ENCODE assay signal across 21 cellular contexts in the genomic region with DNA sequence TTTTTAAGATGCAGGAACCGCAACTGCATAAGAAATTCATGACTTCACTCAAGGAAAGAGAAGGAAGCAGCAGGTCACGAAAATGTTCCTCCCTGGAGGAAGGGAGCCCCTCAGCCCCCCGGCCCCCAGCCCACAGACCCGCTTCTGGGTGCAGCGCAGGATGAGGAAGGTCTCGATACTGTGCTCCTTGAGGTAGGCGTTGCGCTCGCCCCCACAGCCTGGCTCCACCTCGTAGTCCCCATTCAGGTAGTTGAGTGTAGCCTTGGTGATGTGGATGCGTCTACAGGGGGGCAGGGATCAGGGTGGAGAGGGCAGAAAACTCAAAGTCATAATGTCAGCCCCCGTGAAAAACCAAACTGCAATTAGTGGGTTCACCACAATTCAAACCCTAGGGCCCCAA.
A peak's percentile ranks its signal among the peaks of the same experiment; 100 is the strongest.
DNase-seq lines count a peak whose midpoint lies in the region; ATAC-seq and TF ChIP-seq lines count a peak whose summit lies in the region.
"Had no signal": no experiment of that assay in that cellular context is flagged by ENCODE, and none has a peak within 500 bp of the region (broad histone marks: within the 10 kb centered on the region; RNA-seq: fewer than 3 reads in every experiment).

No MANE protein-coding gene starts in this region.

- H3K9me3 Mint-ChIP-seq in chondrocyte (ENCODE audit: low read depth) (no peaks in the 10 kb centered on the region), nephron progenitor cell (no peaks in the 10 kb centered on the region)
- H3K9me3 Mint-ChIP-seq: CD4-positive, CD25-positive, alpha-beta regulatory T cell; CD8-positive, alpha-beta T cell had no signal

- peaks cover 100% of the 10 kb centered on the region for H3K4me1 ChIP-seq in BLaER1

- no peak overlapping the region for H3K27ac ChIP-seq in BLaER1
- H3K27ac ChIP-seq: 22Rv1, GM23248 had no signal

- intact Hi-C loops in Right ventricle myocardium inferior (cut with DNase I): no loop called here
- intact Hi-C loops in left ventricle myocardium superior (cut with micrococcal nuclease): no loop called here
- intact Hi-C loops in head of caudate nucleus (cut with DNase I): loop anchor here (5.0 kb wide), 1 partner anchor 230 kb away; no protein-coding TSS in a partner anchor

- H3K36me3 Mint-ChIP-seq in chondrocyte (ENCODE audit: low read depth) (peaks cover 1% of the 10 kb centered on the region), nephron progenitor cell (ENCODE audit: low read depth) (no peaks in the 10 kb centered on the region)
- H3K36me3 Mint-ChIP-seq: CD4-positive, CD25-positive, alpha-beta regulatory T cell; CD8-positive, alpha-beta T cell had no signal

- ATAC-seq in Right ventricle myocardium inferior (no peak), left ventricle myocardium superior (no peak), HG02759 (IDR thresholded peaks at IDR 0.05; ENCODE audit: unreplicated experiment) (no peak)
- ATAC-seq: CD8-positive, alpha-beta T cell; GM12878 had no signal

- H3K4me2 ChIP-seq in BLaER1: peak overlapping the region; percentile 90

- H3K4me1 Mint-ChIP-seq in chondrocyte (ENCODE audit: low read depth) (peaks cover 16% of the 10 kb centered on the region), nephron progenitor cell (peaks cover 25% of the 10 kb centered on the region)
- H3K4me1 Mint-ChIP-seq: B cell had no signal

- DNase-seq in Right ventricle myocardium inferior (ENCODE audit: missing footprints): peak; percentile 63
- DNase-seq in left ventricle myocardium superior: no peak
- DNase-seq in chondrocyte (ENCODE audit: low spot score): peak; percentile 70
- peak in 23 of 42 donors; percentile 49 to 82 (median 57) for DNase-seq in head of caudate nucleus
- no peak for DNase-seq in HT-29 (ENCODE audit: low spot score)
- no peak for DNase-seq in nephron progenitor cell
- DNase-seq: C1 segment of cervical spinal cord; CD4-positive, CD25-positive, alpha-beta regulatory T cell; CD8-positive, alpha-beta T cell; DMS 273 treated with DMSO at 0.1 percent for 48 hours; DMS79; EL; GDM1; GM23248; H7; HCEC 1CT had no signal

- no peak for TF ChIP-seq CTCF in chondrocyte (IDR thresholded peaks at IDR 0.05)
- no peak for TF ChIP-seq CTCF in nephron progenitor cell (IDR thresholded peaks at IDR 0.05)

- H4K20me1 ChIP-seq in BLaER1: peaks cover 17% of the 10 kb centered on the region

- H3K27ac Mint-ChIP-seq in chondrocyte (ENCODE audit: unreplicated experiment) (no peak overlapping the region), nephron progenitor cell (no peak overlapping the region)
- H3K27ac Mint-ChIP-seq: B cell; CD4-positive, CD25-positive, alpha-beta regulatory T cell; CD8-positive, alpha-beta T cell had no signal

- H3K36me3 ChIP-seq in BLaER1: no peaks in the 10 kb centered on the region

- H3K4me3 ChIP-seq in BLaER1: no peak overlapping the region
- H3K4me3 ChIP-seq: GM12878, GM23248 had no signal

- H3K27me3 ChIP-seq in BLaER1: peaks cover 6% of the 10 kb centered on the region; the same call in 1 of the 2 replicates

- no peaks in the 10 kb centered on the region for H3K9me3 ChIP-seq in BLaER1

- no peak overlapping the region for H3K9ac ChIP-seq in BLaER1
- H3K9ac ChIP-seq: GM23248 had no signal

- peaks cover 25% of the 10 kb centered on the region for H3K27me3 Mint-ChIP-seq in chondrocyte (ENCODE audit: low read depth)
- H3K27me3 Mint-ChIP-seq in nephron progenitor cell (ENCODE audit: low read depth, poor library complexity): peaks cover 33% of the 10 kb centered on the region

- H3K4me3 Mint-ChIP-seq in chondrocyte (ENCODE audit: unreplicated experiment): no peak overlapping the region
- H3K4me3 Mint-ChIP-seq in nephron progenitor cell: no peak overlapping the region
- H3K4me3 Mint-ChIP-seq: B cell; CD4-positive, CD25-positive, alpha-beta regulatory T cell; CD8-positive, alpha-beta T cell had no signal

Comparison
In these comparisons a context has a peak if more than half of its experiments do, and no peak if none do; other contexts are left out.
1. DNase-seq: peak in Right ventricle myocardium inferior (single experiment), chondrocyte (single experiment) and head of caudate nucleus (23 of 42); none in left ventricle myocardium superior (single experiment), HT-29 (single experiment) and nephron progenitor cell (single experiment).